9 cellular contexts compared by ENCODE assay signal in genomic region chr19:45767410-45767880, GRCh38. TPM values are rescaled to one million over a fixed set of nuclear protein-coding genes. Genes with fewer than 3 reads are reported as not detected.
DNase-seq lines count a peak whose midpoint lies in the region; ATAC-seq and TF ChIP-seq lines count a peak whose summit lies in the region.
"Had no signal": no experiment of that assay in that cellular context is flagged by ENCODE, and none has a peak within 500 bp of the region (broad histone marks: within the 10 kb centered on the region; RNA-seq: fewer than 3 reads in every experiment).

No MANE protein-coding gene starts in this region.

- peaks cover 15% of the 10 kb centered on the region for H3K4me1 Mint-ChIP-seq in type B pancreatic cell (ENCODE audit: unreplicated experiment)

- intact Hi-C loops in lower lobe of right lung (cut with DNase I): no loop called here

- peaks cover 43% of the 10 kb centered on the region for H3K4me1 ChIP-seq in lower lobe of right lung

- H3K27ac Mint-ChIP-seq in type B pancreatic cell: peak overlapping the region; percentile 84

- DNase-seq in NCI-H1105 treated with DMSO at 0.1 percent for 48 hours (lab: John Stamatoyannopoulos, UW) (peak; percentile 12), NCI-H1105 (lab: John Stamatoyannopoulos, UW) (no peak), NCI-H69 (lab: John Stamatoyannopoulos, UW) (peak; percentile 63), dedifferentiated amniotic fluid mesenchymal stem cell (ENCODE audit: extremely low spot score) (peak; percentile 85), lower lobe of right lung (peak; percentile 77), type B pancreatic cell (ENCODE audit: extremely low spot score, unreplicated experiment) (peak; percentile 82), NCI-H1092 treated with DMSO at 0.1 percent for 48 hours (lab: John Stamatoyannopoulos, UW) (no peak)

- H3K27me3 Mint-ChIP-seq in type B pancreatic cell: no peaks in the 10 kb centered on the region

- H3K36me3 Mint-ChIP-seq in type B pancreatic cell: no peaks in the 10 kb centered on the region

- peaks cover 18% of the 10 kb centered on the region for H3K27me3 ChIP-seq in lower lobe of right lung (ENCODE audit: low read depth)

- peak overlapping the region; percentile 73 for H3K4me3 ChIP-seq in lower lobe of right lung

- peak; percentile 0 to 2 for ATAC-seq in lower lobe of right lung
- no peak for ATAC-seq in HG03139 (IDR thresholded peaks at IDR 0.05; ENCODE audit: unreplicated experiment)

- H3K36me3 ChIP-seq in lower lobe of right lung: peaks cover 4% of the 10 kb centered on the region

- H3K27ac ChIP-seq in lower lobe of right lung: peak overlapping the region; percentile 89

- TF ChIP-seq CTCF in lower lobe of right lung (IDR thresholded peaks at IDR 0.05) (no peak), type B pancreatic cell (conservative IDR thresholded peaks at IDR 0.05) (no peak)

- H3K9me3 ChIP-seq in lower lobe of right lung: no peaks in the 10 kb centered on the region

- peak overlapping the region; percentile 91 for H3K4me3 Mint-ChIP-seq in type B pancreatic cell

- no peaks in the 10 kb centered on the region for H3K9me3 Mint-ChIP-seq in type B pancreatic cell

RNA-seq across cellular contexts. Expression of gene SIX5, which starts 1.6 kb away (rescaled TPM):
- total RNA-seq in lower lobe of right lung (16.8 TPM), type B pancreatic cell (ENCODE audit: low replicate concordance) (19.7 and 38.0 TPM in 2 replicates)

RNA-seq across cellular contexts. Expression of gene DMPK, which starts 14.8 kb away (rescaled TPM):
- total RNA-seq in lower lobe of right lung (42.6 TPM), type B pancreatic cell (ENCODE audit: low replicate concordance) (42.5 and 97.7 TPM in 2 replicates)

RNA-seq across cellular contexts. Expression of gene DMWD, which starts 25.2 kb away (rescaled TPM):
- total RNA-seq in lower lobe of right lung (47.4 TPM), type B pancreatic cell (ENCODE audit: low replicate concordance) (56.3 and 94.0 TPM in 2 replicates)

RNA-seq across cellular contexts. Expression of gene MEIOSIN, which starts 34.2 kb away (rescaled TPM):
- total RNA-seq in lower lobe of right lung: not detected
- not detected in 2 replicates for total RNA-seq in type B pancreatic cell (ENCODE audit: low replicate concordance)
- total RNA-seq: glomerular endothelial cell had no signal

RNA-seq across cellular contexts. Expression of gene FBXO46, which starts 36.7 kb away (rescaled TPM):
- 19.3 TPM for total RNA-seq in lower lobe of right lung
- 27.8 and 37.5 TPM in 2 replicates for total RNA-seq in type B pancreatic cell (ENCODE audit: low replicate concordance)

Comparison
In these comparisons a context has a peak if more than half of its experiments do, and no peak if none do; other contexts are left out.
1. DNase-seq: peak in NCI-H1105 treated with DMSO at 0.1 percent for 48 hours (single experiment), NCI-H69 (single experiment), dedifferentiated amniotic fluid mesenchymal stem cell (single experiment), lower lobe of right lung (single experiment) and type B pancreatic cell (single experiment); none in NCI-H1105 (single experiment) and NCI-H1092 treated with DMSO at 0.1 percent for 48 hours (single experiment).